1 cellular context compared by ENCODE assay signal in genomic region chr1:216830402-216830801, GRCh38.
TF ChIP-seq lines count a peak whose summit lies in the region.

No MANE protein-coding gene starts in this region.

TF ChIP-seq in H1, 55 proteins besides CTCF, POLR2A, EP300 and RAD21:
- TF ChIP-seq SRF (IDR thresholded peaks at IDR 0.05; ENCODE audit: low read depth, low read length) (no peak), TEAD4 (IDR thresholded peaks at IDR 0.05; ENCODE audit: low read depth, low read length) (no peak), CBX5 (IDR thresholded peaks at IDR 0.05; ENCODE audit: low read depth, low read length) (no peak), GTF2F1 (IDR thresholded peaks at IDR 0.05; ENCODE audit: borderline replicate concordance, low read depth, low read length) (no peak), PHF8 (conservative IDR thresholded peaks at IDR 0.05; ENCODE audit: low read depth, low read length) (no peak), FOSL1 (IDR thresholded peaks at IDR 0.05; ENCODE audit: insufficient read depth, low read depth, low read length) (no peak), POLR2AphosphoS5 (IDR thresholded peaks at IDR 0.05; ENCODE audit: low read depth, low read length) (no peak), CTBP2 (IDR thresholded peaks at IDR 0.05; ENCODE audit: borderline replicate concordance, insufficient read depth, insufficient read length, low read length) (no peak), CHD2 (IDR thresholded peaks at IDR 0.05; ENCODE audit: low read length) (no peak)
